20 cellular contexts compared by ENCODE assay signal in the genomic region with DNA sequence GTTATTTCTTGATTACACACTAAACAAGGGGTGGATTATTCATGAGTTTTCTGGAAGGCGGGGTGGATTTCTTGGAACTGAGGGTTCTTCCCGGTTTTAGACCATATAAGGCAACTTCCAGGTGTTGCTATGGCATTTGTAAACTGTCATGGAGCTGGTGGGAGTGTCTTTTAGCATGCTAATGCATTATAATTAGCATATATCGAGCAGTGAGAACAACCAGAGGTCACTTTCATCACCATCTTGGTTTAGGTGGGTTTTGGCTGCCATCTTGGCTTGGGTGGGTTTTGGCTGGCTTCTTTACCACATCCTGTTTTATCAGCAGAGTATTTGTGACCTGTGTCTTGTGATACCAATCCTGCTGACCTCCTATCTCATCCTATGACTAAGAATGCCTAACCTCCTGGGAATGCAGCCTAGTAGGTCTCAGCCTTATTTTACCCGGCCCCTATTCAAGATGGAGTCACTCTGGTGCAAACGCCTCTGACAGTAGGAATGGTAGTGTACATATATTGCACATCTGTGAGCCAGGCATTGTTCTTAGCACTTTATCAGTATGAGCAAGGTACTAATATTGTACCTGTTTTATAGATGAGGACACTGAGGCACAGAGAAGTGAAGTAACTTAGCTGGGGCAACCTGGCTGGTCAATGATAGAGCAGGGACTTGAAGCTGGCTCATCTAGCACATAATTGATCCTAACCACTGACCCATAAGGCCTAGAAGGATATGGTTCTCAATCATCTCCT.
DNase-seq lines count a peak whose midpoint lies in the region; FAIRE-seq and TF ChIP-seq lines count a peak whose summit lies in the region.
"Had no signal": no experiment of that assay in that cellular context is flagged by ENCODE, and none has a peak within 500 bp of the region (broad histone marks: within the 10 kb centered on the region; RNA-seq: fewer than 3 reads in every experiment).

No MANE protein-coding gene starts in this region.

- no peak overlapping the region for H3K4me3 ChIP-seq in bronchial epithelial cell (ENCODE audit: low read depth, low read length)

- no peaks in the 10 kb centered on the region for H3K27me3 ChIP-seq in bronchial epithelial cell (ENCODE audit: control insufficient read depth, insufficient read depth, low read length)

- peak; percentile 73 for DNase-seq in ELR (ENCODE audit: low read depth)
- peak; percentile 77 for DNase-seq in RCC 7860 (ENCODE audit: low spot score)
- DNase-seq in bronchial epithelial cell (ENCODE audit: low read depth), result peak; percentile 73
- peak; percentile 84 for DNase-seq in non-pigmented ciliary epithelial cell (ENCODE audit: low read depth)
- DNase-seq in D341Med (ENCODE audit: low spot score), result no peak
- no peak for DNase-seq in NCI-H2107 (lab: John Stamatoyannopoulos, UW)
- no peak for DNase-seq in HPDE6-E6E7 (ENCODE audit: extremely low spot score)
- no peak for DNase-seq in frontal cortex (ENCODE audit: low spot score in 2 of 2)
- DNase-seq: activated CD4-positive, alpha-beta memory T cell treated with anti-CD3 and anti-CD28 coated beads, Interleukin-2, amount 10 ng/mL, durations not matched to agents 7 days and 5 days; glutamatergic neuron; H7; immature natural killer cell; mammary epithelial cell; NCI-H187 treated with DMSO at 0.1 percent for 48 hours; NCI-H524; nephron progenitor cell had no signal

- TF ChIP-seq CTCF in bronchial epithelial cell (IDR thresholded peaks at IDR 0.05; ENCODE audit: insufficient read depth, low read length, severe bottlenecking), result no peak

- FAIRE-seq in RCC 7860 (lab: Jason Lieb, UNC) (no peak), bronchial epithelial cell (lab: Jason Lieb, UNC) (no peak), frontal cortex (lab: Jason Lieb, UNC) (no peak)
- FAIRE-seq: colon, D721Med, endometrium, TTC549 had no signal

- H3K36me3 ChIP-seq in bronchial epithelial cell (ENCODE audit: control insufficient read depth, insufficient read depth, low read length), result no peaks in the 10 kb centered on the region

Comparison
In these comparisons a context has a peak if more than half of its experiments do, and no peak if none do; other contexts are left out.
1. DNase-seq: peak in ELR (single experiment), RCC 7860 (single experiment), bronchial epithelial cell (single experiment) and non-pigmented ciliary epithelial cell (single experiment); none in D341Med (single experiment), NCI-H2107 (single experiment), HPDE6-E6E7 (single experiment) and frontal cortex (0 of 2).